In the genomic region with DNA sequence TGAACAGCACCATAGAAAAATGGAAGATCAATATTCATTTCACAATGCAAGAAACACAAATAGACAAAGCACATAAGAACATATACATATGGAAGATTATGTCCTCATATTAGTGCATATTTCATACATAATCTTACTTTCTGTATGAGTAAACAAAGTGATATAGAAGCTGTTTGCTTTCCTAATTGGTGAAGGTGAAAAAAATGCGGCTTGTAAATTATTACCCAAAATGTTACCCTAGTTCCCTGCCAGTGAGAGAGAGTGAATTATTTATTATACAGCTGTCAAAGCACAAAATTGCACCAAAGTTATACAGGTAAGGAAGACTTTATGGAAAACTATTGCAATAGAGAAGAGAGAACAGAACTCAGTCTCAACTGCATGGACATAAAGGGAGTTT, we compare ENCODE assay signal across 27 cellular contexts.
DNase-seq lines count a peak whose midpoint lies in the region; ATAC-seq and TF ChIP-seq lines count a peak whose summit lies in the region.
"Had no signal": no experiment of that assay in that cellular context is flagged by ENCODE, and none has a peak within 500 bp of the region (broad histone marks: within the 10 kb centered on the region; RNA-seq: fewer than 3 reads in every experiment).

No MANE protein-coding gene starts in this region.

- H3K27ac ChIP-seq in GM23338 (ENCODE audit: low read depth) (no peak overlapping the region), SK-N-MC (peak overlapping the region; percentile 12; the same call in 1 of the 2 replicates), OCI-LY7 (ENCODE audit: low read depth, low read length, poor library complexity, severe bottlenecking) (no peak overlapping the region), right lobe of liver (no peak overlapping the region)
- H3K27ac ChIP-seq: 22Rv1, RWPE1 had no signal

- 0 out of 2 replicates have a peak overlapping the region, but pooled peaks have one; percentile 11 for H3K4me2 ChIP-seq in GM23338
- no peak overlapping the region for H3K4me2 ChIP-seq in OCI-LY7 (ENCODE audit: low read length)

- POLR2A ChIA-PET in OCI-LY7 (lab: Charles Lee), result interaction anchor here (0.6 kb wide), 1 partner anchor 982 kb away, joined by 3 read pairs; no protein-coding TSS in a partner anchor

- BruUV-seq in OCI-LY7 (replicated peaks; lab: Mats Ljungman, UMichigan), result no TSS peak

- no peaks in the 10 kb centered on the region for H3K36me3 ChIP-seq in GM23338 (ENCODE audit: insufficient read depth)
- no peaks in the 10 kb centered on the region for H3K36me3 ChIP-seq in SK-N-MC (ENCODE audit: insufficient read depth, low read length)
- no peaks in the 10 kb centered on the region for H3K36me3 ChIP-seq in neuron (ENCODE audit: insufficient read depth, low read length)
- no peaks in the 10 kb centered on the region for H3K36me3 ChIP-seq in OCI-LY7 (ENCODE audit: insufficient read depth, low read length)
- no peaks in the 10 kb centered on the region for H3K36me3 ChIP-seq in right lobe of liver

- peaks cover 22% of the 10 kb centered on the region for H3K9me3 Mint-ChIP-seq in GM23338
- peaks cover 12% of the 10 kb centered on the region for H3K9me3 Mint-ChIP-seq in chondrocyte (ENCODE audit: low read depth)
- no peaks in the 10 kb centered on the region for H3K9me3 Mint-ChIP-seq in endothelial cell (ENCODE audit: unreplicated experiment)

- H3K27ac Mint-ChIP-seq in GM23338 (no peak overlapping the region), chondrocyte (ENCODE audit: unreplicated experiment) (peak overlapping the region; percentile 27), endothelial cell (ENCODE audit: unreplicated experiment) (no peak overlapping the region)
- H3K27ac Mint-ChIP-seq: B cell; CD14-positive monocyte; CD8-positive, alpha-beta memory T cell had no signal

- H3K4me1 Mint-ChIP-seq in GM23338 (peaks cover 8% of the 10 kb centered on the region), chondrocyte (ENCODE audit: low read depth) (peaks cover 12% of the 10 kb centered on the region), endothelial cell (ENCODE audit: unreplicated experiment) (no peaks in the 10 kb centered on the region)
- H3K4me1 Mint-ChIP-seq: B cell; CD14-positive monocyte; CD8-positive, alpha-beta memory T cell had no signal

- H3K27me3 ChIP-seq in GM23338 (ENCODE audit: insufficient read depth), result no peaks in the 10 kb centered on the region
- H3K27me3 ChIP-seq in neuron (ENCODE audit: insufficient read depth, low read length), result no peaks in the 10 kb centered on the region
- no peaks in the 10 kb centered on the region for H3K27me3 ChIP-seq in right lobe of liver

- CTCF ChIA-PET in OCI-LY7 (lab: Charles Lee; ENCODE audit: unreplicated experiment), result no interaction called here

- DNase-seq in GM23338 (ENCODE audit: low spot score) (no peak), SK-N-MC (ENCODE audit: low read depth, low spot score) (no peak), chondrocyte (ENCODE audit: low spot score) (no peak), OCI-LY7 (ENCODE audit: low spot score) (no peak), endothelial cell (ENCODE audit: low spot score) (no peak), right lobe of liver (no peak)
- DNase-seq: CD8-positive, alpha-beta memory T cell; DMS 273 treated with DMSO at 0.1 percent for 48 hours; DMS79; EL; GF-D8; KG1; MM.1S; NCI-H1694; NCI-H2029 treated with DMSO at 0.1 percent for 48 hours; NCI-H446 treated with DMSO at 0.1 percent for 48 hours; NCI-H526; NCI-H82; SHP77 treated with DMSO at 0.1 percent for 48 hours had no signal

- H3K9me2 ChIP-seq in GM23338 (ENCODE audit: insufficient read depth), result no peaks in the 10 kb centered on the region
- H3K9me2 ChIP-seq in OCI-LY7 (ENCODE audit: insufficient read depth, low read length), result no peaks in the 10 kb centered on the region

- H3K9me3 ChIP-seq in SK-N-MC (ENCODE audit: low read depth, low read length) (no peaks in the 10 kb centered on the region), neuron (ENCODE audit: low read length) (peaks cover 2% of the 10 kb centered on the region), OCI-LY7 (ENCODE audit: low read length) (no peaks in the 10 kb centered on the region; the same call in 1 of the 2 replicates), right lobe of liver (no peaks in the 10 kb centered on the region)

- no peak overlapping the region for H3K4me3 ChIP-seq in GM23338
- no peak overlapping the region for H3K4me3 ChIP-seq in SK-N-MC
- no peak overlapping the region for H3K4me3 ChIP-seq in neuron (ENCODE audit: low read length)
- no peak overlapping the region for H3K4me3 ChIP-seq in OCI-LY7 (ENCODE audit: low read depth, low read length, poor library complexity, severe bottlenecking)
- H3K4me3 ChIP-seq in right lobe of liver, result no peak overlapping the region

- ATAC-seq in GM23338 (no peak), HG03571 (IDR thresholded peaks at IDR 0.05; ENCODE audit: unreplicated experiment) (no peak), right lobe of liver (no peak)
- ATAC-seq: HCT116, Panc1 had no signal

- 73% methylated on average over 1 of the region's 1 CpG for WGBS in right lobe of liver (ENCODE audit: insufficient coverage, low coverage, low lambda C conversion rate, missing lambda C conversion rate)

- intact Hi-C loops in OCI-LY7 (cut with micrococcal nuclease; ENCODE audit: unreplicated experiment), result no loop called here
- intact Hi-C loops in right lobe of liver (cut with DNase I), result no loop called here

- H3K27me3 Mint-ChIP-seq in GM23338 (ENCODE audit: insufficient read depth, low read depth, poor library complexity), result peaks cover 2% of the 10 kb centered on the region
- peaks cover 8% of the 10 kb centered on the region for H3K27me3 Mint-ChIP-seq in chondrocyte (ENCODE audit: low read depth)
- no peaks in the 10 kb centered on the region for H3K27me3 Mint-ChIP-seq in endothelial cell (ENCODE audit: unreplicated experiment)
- H3K27me3 Mint-ChIP-seq: B cell; CD8-positive, alpha-beta memory T cell had no signal

- H3K79me2 ChIP-seq in GM23338 (replicated peaks; ENCODE audit: insufficient read depth) (no peaks in the 10 kb centered on the region), OCI-LY7 (ENCODE audit: insufficient read depth, low read depth, low read length) (no peaks in the 10 kb centered on the region)

- peaks cover 20% of the 10 kb centered on the region; the same call in 2 of the 3 replicates for H3K36me3 Mint-ChIP-seq in GM23338 (ENCODE audit: low read depth)
- no peaks in the 10 kb centered on the region for H3K36me3 Mint-ChIP-seq in chondrocyte (ENCODE audit: low read depth)
- H3K36me3 Mint-ChIP-seq in endothelial cell (ENCODE audit: low read depth, unreplicated experiment), result no peaks in the 10 kb centered on the region
- H3K36me3 Mint-ChIP-seq: CD14-positive monocyte; CD8-positive, alpha-beta memory T cell had no signal

- TF ChIP-seq CTCF in GM23338 (conservative IDR thresholded peaks at IDR 0.05; ENCODE audit: low read depth in 2 of 2) (no peak), chondrocyte (IDR thresholded peaks at IDR 0.05) (no peak), OCI-LY7 (conservative IDR thresholded peaks at IDR 0.05; ENCODE audit: low read length) (no peak), endothelial cell (IDR thresholded peaks at IDR 0.05; ENCODE audit: unreplicated experiment) (no peak), right lobe of liver (IDR thresholded peaks at IDR 0.05) (no peak)

- no peaks in the 10 kb centered on the region for H3F3A ChIP-seq in GM23338 (replicated peaks; ENCODE audit: low read depth)

- H4K20me1 ChIP-seq in GM23338 (replicated peaks; ENCODE audit: insufficient read depth) (no peaks in the 10 kb centered on the region), OCI-LY7 (ENCODE audit: insufficient read depth, low read length) (no peaks in the 10 kb centered on the region)

- no peak overlapping the region for H2AFZ ChIP-seq in GM23338
- peak overlapping the region; percentile 41 for H2AFZ ChIP-seq in neuron (ENCODE audit: low read depth, low read length)
- H2AFZ ChIP-seq in OCI-LY7 (ENCODE audit: low read length), result no peak overlapping the region

- H3K4me1 ChIP-seq in GM23338 (ENCODE audit: insufficient read depth) (no peaks in the 10 kb centered on the region), neuron (ENCODE audit: insufficient read depth, low read length) (peaks cover 3% of the 10 kb centered on the region), OCI-LY7 (ENCODE audit: insufficient read depth, low read length, poor library complexity, severe bottlenecking) (no peaks in the 10 kb centered on the region), right lobe of liver (no peaks in the 10 kb centered on the region)

- H3K4me3 Mint-ChIP-seq in GM23338 (no peak overlapping the region), chondrocyte (ENCODE audit: unreplicated experiment) (no peak overlapping the region), endothelial cell (ENCODE audit: unreplicated experiment) (no peak overlapping the region)
- H3K4me3 Mint-ChIP-seq: B cell; CD14-positive monocyte; CD8-positive, alpha-beta memory T cell had no signal

- TF ChIP-seq POLR2A in right lobe of liver (IDR thresholded peaks at IDR 0.05), result no peak

- H3K9ac ChIP-seq in SK-N-MC (ENCODE audit: insufficient read length), result no peak overlapping the region

TF ChIP-seq in GM23338, 12 proteins besides CTCF, POLR2A, EP300 and RAD21 (continues in another document):
- no peak for TF ChIP-seq STAT1 (IDR thresholded peaks at IDR 0.05; ENCODE audit: unreplicated experiment)
